In the genomic region with DNA sequence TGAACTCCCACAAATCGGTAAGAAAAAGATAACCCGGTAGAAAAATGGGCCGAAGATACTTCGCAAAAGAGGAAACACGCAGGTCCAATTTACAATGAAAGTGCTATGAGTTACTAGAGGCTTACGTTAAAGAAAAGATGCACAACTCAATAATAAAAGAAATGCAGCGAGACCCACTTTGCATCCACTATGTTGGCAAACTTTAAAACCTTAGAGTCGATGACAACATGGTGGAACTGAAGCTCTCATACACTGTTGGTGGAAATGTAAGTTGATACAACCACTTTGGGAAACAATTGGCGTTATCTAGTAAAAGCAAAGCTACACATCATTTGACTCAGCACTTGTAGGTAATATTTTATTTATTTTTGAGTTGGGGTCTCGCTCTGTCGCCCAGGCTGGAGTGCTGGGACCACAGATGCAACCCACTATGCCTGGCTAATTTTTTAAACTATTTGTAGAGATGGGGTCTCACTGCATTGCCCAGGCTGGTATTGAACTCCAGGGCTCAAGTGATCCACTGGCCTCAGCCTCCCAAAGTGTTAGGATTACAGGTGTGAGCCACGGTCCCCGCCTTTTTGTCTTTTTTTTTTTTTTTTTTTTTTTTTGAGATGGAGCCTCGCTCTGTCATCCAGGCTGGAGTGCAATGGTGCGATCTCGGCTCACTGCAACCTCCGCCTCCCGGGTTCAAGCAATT, we compare ENCODE assay signal across 8 cellular contexts. TPM values are rescaled to one million over a fixed set of nuclear protein-coding genes. Genes with fewer than 3 reads are reported as not detected.
A peak's percentile ranks its signal among the peaks of the same experiment; 100 is the strongest.
DNase-seq lines count a peak whose midpoint lies in the region; ATAC-seq and TF ChIP-seq lines count a peak whose summit lies in the region.

No MANE protein-coding gene starts in this region.

- H3K4me3 ChIP-seq in left lung = peak overlapping the region; percentile 82 to 96
- H3K4me3 ChIP-seq in thyroid gland (replicated peaks in 1 of 3) = peak overlapping the region in 2 of 3 donors; percentile 70

- ATAC-seq in activated naive CD8-positive, alpha-beta T cell treated with anti-CD3 and anti-CD28 coated beads, Interleukin-2, amount 50 U/mL, for 24 hours = no peak
- ATAC-seq in left lung = peak; percentile 5
- ATAC-seq in HG02981 (IDR thresholded peaks at IDR 0.05; ENCODE audit: unreplicated experiment) = no peak

- TF ChIP-seq POLR2A in thyroid gland (IDR thresholded peaks at IDR 0.05) = no peak

- peaks cover 38% of the 10 kb centered on the region for H3K36me3 Mint-ChIP-seq in activated T-cell treated with anti-CD3 and anti-CD28 coated beads, Interleukin-2, amount 50 U/mL, for 24 hours (ENCODE audit: low read depth)
- peaks cover 8% of the 10 kb centered on the region for H3K36me3 Mint-ChIP-seq in activated naive CD8-positive, alpha-beta T cell treated with anti-CD3 and anti-CD28 coated beads, Interleukin-2, amount 50 U/mL, for 24 hours (ENCODE audit: low read depth)

- 65 to 67% methylated on average over 18 of the region's 18 CpGs for WGBS in thyroid gland, 2 donors

- H3K27me3 ChIP-seq in left lung (no peaks in the 10 kb centered on the region), thyroid gland (no peaks in the 10 kb centered on the region)

- TF ChIP-seq CTCF in left lung (IDR thresholded peaks at IDR 0.05) (no peak), thyroid gland (IDR thresholded peaks at IDR 0.05) (no peak)

- no peaks in the 10 kb centered on the region for H3K27me3 Mint-ChIP-seq in activated T-cell treated with anti-CD3 and anti-CD28 coated beads, Interleukin-2, amount 50 U/mL, for 24 hours
- no peaks in the 10 kb centered on the region for H3K27me3 Mint-ChIP-seq in activated naive CD8-positive, alpha-beta T cell treated with anti-CD3 and anti-CD28 coated beads, Interleukin-2, amount 50 U/mL, for 24 hours

- H3K36me3 ChIP-seq in left lung (peaks cover 2 to 24% of the 10 kb centered on the region in 2 donors), thyroid gland (peaks cover 5 to 6% of the 10 kb centered on the region in 2 donors)

- H3K4me1 ChIP-seq in left lung = peaks cover 16 to 26% of the 10 kb centered on the region in 2 donors
- H3K4me1 ChIP-seq in thyroid gland = peaks cover 9 to 11% of the 10 kb centered on the region in 2 donors

- H3K27ac ChIP-seq in left lung = peak overlapping the region; percentile 81 to 92
- H3K27ac ChIP-seq in thyroid gland = peak overlapping the region; percentile 46 to 80 (median 80)

- H3K9me3 ChIP-seq in left lung = no peaks in the 10 kb centered on the region
- H3K9me3 ChIP-seq in thyroid gland = no peaks in the 10 kb centered on the region

- intact Hi-C loops in left lung (cut with DNase I) (no loop called here), thyroid gland (cut with DNase I) (no loop called here)

- no peak for DNase-seq in activated T-cell treated with anti-CD3 and anti-CD28 coated beads, Interleukin-2, amount 50 U/mL, for 24 hours
- no peak for DNase-seq in activated T-cell treated with anti-CD3 and anti-CD28 coated beads for 4 hours
- no peak for DNase-seq in activated naive CD8-positive, alpha-beta T cell treated with anti-CD3 and anti-CD28 coated beads, Interleukin-2, amount 50 U/mL, for 24 hours
- DNase-seq in left lung = no peak
- DNase-seq in thyroid gland = no peak
- no peak for DNase-seq in stimulated activated CD4-positive, alpha-beta T cell treated with anti-CD3 and anti-CD28 coated beads, Interleukin-15, amount 100 ng/mL, for 24 hours
- no peak for DNase-seq in NCI-H510A treated with DMSO at 0.1 percent for 48 hours (lab: John Stamatoyannopoulos, UW)

- H3K27ac Mint-ChIP-seq in activated T-cell treated with anti-CD3 and anti-CD28 coated beads, Interleukin-2, amount 50 U/mL, for 24 hours = peak overlapping the region; percentile 96
- H3K27ac Mint-ChIP-seq in activated naive CD8-positive, alpha-beta T cell treated with anti-CD3 and anti-CD28 coated beads, Interleukin-2, amount 50 U/mL, for 24 hours = peak overlapping the region; percentile 98

- H3K4me1 Mint-ChIP-seq in activated T-cell treated with anti-CD3 and anti-CD28 coated beads, Interleukin-2, amount 50 U/mL, for 24 hours (ENCODE audit: low read depth) = peaks cover 37% of the 10 kb centered on the region
- peaks cover 29% of the 10 kb centered on the region for H3K4me1 Mint-ChIP-seq in activated naive CD8-positive, alpha-beta T cell treated with anti-CD3 and anti-CD28 coated beads, Interleukin-2, amount 50 U/mL, for 24 hours

- peak overlapping the region; percentile 90 for H3K4me3 Mint-ChIP-seq in activated T-cell treated with anti-CD3 and anti-CD28 coated beads, Interleukin-2, amount 50 U/mL, for 24 hours
- H3K4me3 Mint-ChIP-seq in activated naive CD8-positive, alpha-beta T cell treated with anti-CD3 and anti-CD28 coated beads, Interleukin-2, amount 50 U/mL, for 24 hours = peak overlapping the region; percentile 93

- no peaks in the 10 kb centered on the region for H3K9me3 Mint-ChIP-seq in activated T-cell treated with anti-CD3 and anti-CD28 coated beads, Interleukin-2, amount 50 U/mL, for 24 hours
- no peaks in the 10 kb centered on the region for H3K9me3 Mint-ChIP-seq in activated naive CD8-positive, alpha-beta T cell treated with anti-CD3 and anti-CD28 coated beads, Interleukin-2, amount 50 U/mL, for 24 hours

RNA-seq across cellular contexts. Expression of gene GPATCH3, which starts 0.7 kb away (rescaled TPM):
- total RNA-seq in left lung (10 to 100 TPM; 16.2 to 16.3 TPM), thyroid gland (10 to 100 TPM in 3 of 4 donors, 1 to 10 TPM in 1; 8.6 to 12.5 (median 11.6) TPM)

RNA-seq across cellular contexts. Expression of gene GPN2, which starts 10.9 kb away (rescaled TPM):
- total RNA-seq in left lung = 10 to 100 TPM; 23.5 to 25.1 TPM
- 10 to 100 TPM; 14.3 to 18.8 (median 16.4) TPM for total RNA-seq in thyroid gland

RNA-seq across cellular contexts. Expression of gene NR0B2, which starts 12.8 kb away (rescaled TPM):
- total RNA-seq in left lung = 1 to 10 TPM; 1.2 to 7.8 TPM
- total RNA-seq in thyroid gland = not detected

RNA-seq across cellular contexts. Expression of gene NUDC, which starts 20.6 kb away (rescaled TPM):
- total RNA-seq in left lung (10 to 100 TPM; 56.2 to 65.8 TPM), thyroid gland (10 to 100 TPM; 44.1 to 80.2 (median 55.9) TPM)

RNA-seq across cellular contexts. Expression of gene SFN, which starts 38.0 kb away (rescaled TPM):
- total RNA-seq in left lung (100 to 1,000 TPM; 130 to 192 TPM), thyroid gland (under 1 TPM in 3 of 4 donors, not detected in 1; 0.54 to 0.73 (median 0.54) TPM)
